14 cellular contexts compared by ENCODE assay signal in the genomic region with DNA sequence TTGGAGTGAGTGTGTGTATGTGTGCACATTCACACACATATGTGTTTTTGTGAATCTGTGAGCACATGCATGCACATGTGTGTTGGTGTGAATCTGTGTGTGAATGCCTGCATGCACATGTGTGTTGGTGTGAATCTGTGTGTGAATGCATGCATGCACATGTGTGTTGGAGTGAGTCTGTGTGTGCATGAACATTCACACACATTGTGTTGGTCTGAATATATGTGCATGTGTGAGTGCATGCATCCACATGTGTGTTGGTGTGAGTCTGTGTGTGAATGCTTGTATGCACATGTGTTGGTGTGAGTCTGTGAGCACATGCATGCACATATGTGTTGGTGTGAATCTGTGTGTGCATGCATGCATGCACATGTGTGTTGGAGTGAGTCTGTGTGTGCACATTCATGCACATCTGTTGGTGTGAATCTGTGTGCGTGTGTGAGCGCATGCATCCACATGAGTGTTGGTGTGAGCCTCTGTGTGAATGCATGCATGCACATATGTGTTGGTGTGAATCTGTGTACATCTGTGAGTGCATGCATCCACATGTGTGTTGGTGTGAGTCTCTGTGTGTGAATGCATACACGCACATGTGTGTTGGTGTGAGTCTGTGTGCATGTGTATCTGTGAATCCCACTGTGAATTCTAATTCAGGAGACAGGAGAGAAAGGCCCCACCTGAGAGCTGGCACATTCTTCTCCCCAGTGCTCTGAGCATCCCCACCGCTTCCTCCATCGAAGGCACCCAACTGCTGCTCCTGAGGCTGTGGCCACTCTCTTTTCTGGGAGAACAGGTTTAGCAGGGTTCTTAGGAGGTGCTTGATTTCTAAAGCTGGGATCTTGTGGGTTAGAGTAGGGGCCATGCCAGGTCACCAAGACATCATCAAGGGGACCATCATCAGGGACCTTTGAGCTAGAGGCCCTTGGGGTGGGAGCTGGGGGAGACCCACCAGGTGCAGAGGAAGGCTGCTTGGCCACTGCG.
"Had no signal": no experiment of that assay in that cellular context is flagged by ENCODE, and none has a peak within 500 bp of the region (broad histone marks: within the 10 kb centered on the region; RNA-seq: fewer than 3 reads in every experiment).

No MANE protein-coding gene starts in this region.

- H3K27ac ChIP-seq: foreskin keratinocyte had no signal

- FAIRE-seq: endothelial cell of umbilical vein had no signal

- H3K27me3 ChIP-seq: foreskin keratinocyte had no signal

- ATAC-seq: foreskin keratinocyte; stimulated activated naive B cell treated with anti-CD40 and anti-IgM and Interleukin-4, amounts not matched to agents 10 μg/mL and 1 μg/mL and 100 μg/mL, for 72 hours had no signal

- H3K4me1 ChIP-seq: foreskin keratinocyte had no signal

- DNase-seq: activated CD4-positive, alpha-beta T cell treated with anti-CD3 and anti-CD28 coated beads, Interleukin-2, amount 50 U/mL, for 4 hours; activated CD4-positive, CD25-positive, alpha-beta regulatory T cell treated with anti-CD3 and anti-CD28 coated beads, Interleukin-2, amount 50 U/mL, for 72 hours; activated naive CD4-positive, alpha-beta T cell; activated naive CD8-positive, alpha-beta T cell treated with anti-CD3 and anti-CD28 coated beads, Interleukin-2, amount 10 ng/mL, durations not matched to agents 7 days and 5 days; activated T-cell treated with anti-CD3 and anti-CD28 coated beads for 4 hours; effector CD8-positive, alpha-beta T cell; foreskin keratinocyte; glutamatergic neuron; hypothalamus; nucleus accumbens; stimulated activated CD4-positive, alpha-beta T cell treated with anti-CD3 and anti-CD28 coated beads, Interleukin-15, amount 100 ng/mL, for 24 hours; stimulated activated CD4-positive, alpha-beta T cell treated with anti-CD3 and anti-CD28 coated beads, Interleukin-4, amount 100 ng/mL, for 1 hour; stimulated activated naive B cell treated with anti-CD40 and anti-IgM and Interleukin-4, amounts not matched to agents 10 μg/mL and 1 μg/mL and 100 μg/mL, for 72 hours had no signal
